8 cellular contexts compared by ENCODE assay signal in the genomic region with DNA sequence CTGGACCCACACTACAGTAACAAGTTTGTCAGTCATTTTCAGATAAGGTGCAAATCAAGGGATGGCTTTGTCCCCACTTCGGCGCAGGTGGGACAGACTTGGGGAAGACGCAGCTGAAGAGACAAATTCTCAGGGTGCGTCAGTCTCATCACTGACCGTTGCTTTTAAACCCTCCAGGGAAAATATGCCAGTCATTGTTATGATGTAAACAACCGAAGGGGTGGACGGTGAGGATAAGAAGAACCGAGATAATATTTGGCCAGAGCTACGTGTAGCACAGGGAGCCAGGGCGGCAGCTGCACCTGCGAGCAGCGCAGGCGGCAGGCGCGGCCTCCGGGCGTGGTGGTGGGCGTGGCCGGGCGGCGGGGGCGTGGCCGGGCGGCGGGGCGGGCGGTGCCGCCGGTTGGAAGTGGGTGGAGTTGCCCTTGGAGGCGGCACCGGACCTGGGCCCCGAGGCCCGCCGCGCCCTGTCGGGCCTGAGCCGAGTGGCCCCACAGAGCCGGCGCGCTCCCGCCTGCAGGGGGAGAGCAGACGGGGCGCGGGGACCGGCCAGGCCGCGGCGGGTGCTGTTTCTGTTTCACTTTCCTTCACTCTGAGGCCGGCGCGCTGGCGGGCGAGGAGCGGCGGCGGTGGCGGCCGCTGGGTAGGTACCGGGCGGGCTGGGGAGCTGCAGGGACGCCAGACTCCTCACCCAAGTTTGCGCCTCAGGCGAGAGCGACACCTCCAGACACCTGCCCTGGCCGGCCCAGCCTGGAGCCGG.
DNase-seq lines count a peak whose midpoint lies in the region; ATAC-seq and TF ChIP-seq lines count a peak whose summit lies in the region.

A gene (plus strand): TSS at position 470 of the 760 bp plus-strand sequence. CDS start 2,209 bp downstream, outside the sequence.

- peak within 1 kb of the TSS in 2 of 3 experiments; percentile 51 to 79 for H3K27ac Mint-ChIP-seq in nephron

- no peaks in the 10 kb centered on the region for H3K36me3 Mint-ChIP-seq in nephron (ENCODE audit: low read depth)

- H3K9me3 Mint-ChIP-seq in nephron, result no peaks in the 10 kb centered on the region

- ATAC-seq in GM21723 (IDR thresholded peaks at IDR 0.05; ENCODE audit: unreplicated experiment), result peak; percentile 94
- ATAC-seq in stimulated activated naive CD8-positive, alpha-beta T cell treated with anti-CD3 and anti-CD28 coated beads, Interleukin-15, Interleukin-2, amounts not matched to agents 100 U/mL and 50 U/mL, for 24 hours, result peak; percentile 100

- in situ Hi-C loops in KBM-7 (cut with MboI; ENCODE audit: low pct_unique_long_range_greater_than_20kb, low sequenced_read_pairs), result no loop called here

- peak in 2 of 3 experiments; percentile 19 to 34 for TF ChIP-seq CTCF in nephron (IDR thresholded peaks at IDR 0.05; ENCODE audit: unreplicated experiment in 3 of 3)

- H3K4me3 Mint-ChIP-seq in nephron, result peak within 1 kb of the TSS; percentile 85 to 93 (median 92)

- DNase-seq in EH (ENCODE audit: low read depth) (peak; percentile 92), KBM-7 (peak; percentile 87), RPMI8226 (peak; percentile 92), fibroblast of peridontal ligament (ENCODE audit: extremely low read depth) (peak; percentile 78)
- peak; percentile 86 for DNase-seq in activated T-helper 9 cell treated with anti-CD3 and anti-CD28 coated beads, Interleukin-2, amount 50 U/mL, for 16 hours (ENCODE audit: low read depth)
- DNase-seq in stimulated activated naive CD8-positive, alpha-beta T cell treated with anti-CD3 and anti-CD28 coated beads, Interleukin-15, Interleukin-2, amounts not matched to agents 100 U/mL and 50 U/mL, for 24 hours, result peak; percentile 94

- peaks cover 21% of the 10 kb centered on the region for H3K4me1 Mint-ChIP-seq in nephron

- H3K27me3 Mint-ChIP-seq in nephron (ENCODE audit: low read depth), result peaks cover 33% of the 10 kb centered on the region

Comparison
In these comparisons a context has a peak if more than half of its experiments do, and no peak if none do; other contexts are left out.
1. Peak in every context shown above with its lines: DNase-seq and ATAC-seq.